ENCODE assay signal across 8 cellular contexts in genomic region chrX:30568083-30568482, GRCh38. TPM values are rescaled to one million over a fixed set of nuclear protein-coding genes. Genes with fewer than 3 reads are reported as not detected.
DNase-seq lines count a peak whose midpoint lies in the region; ATAC-seq and TF ChIP-seq lines count a peak whose summit lies in the region.
"Not testable (repeated sequence)": the region's sequence is repeated elsewhere in the genome, so short reads cannot be mapped to it uniquely, and the experiment has no call there.
"Had no signal": no experiment of that assay in that cellular context is flagged by ENCODE, and none has a peak within 500 bp of the region (broad histone marks: within the 10 kb centered on the region; RNA-seq: fewer than 3 reads in every experiment).

No MANE protein-coding gene starts in this region.

- H3K9ac ChIP-seq in MM.1S (ENCODE audit: low read length): not testable (repeated sequence)

- peaks cover 36% of the 10 kb centered on the region for H3K4me1 ChIP-seq in MM.1S (ENCODE audit: low read length)

- not testable (repeated sequence) for H3K27me3 ChIP-seq in MM.1S (replicated peaks; ENCODE audit: insufficient read depth, low read length)

- peak; percentile 47 for DNase-seq in MM.1S
- DNase-seq in T-helper 17 cell: not testable (repeated sequence)
- DNase-seq in foreskin fibroblast: peak; percentile 18 to 53

- not testable (repeated sequence) for H4K20me1 ChIP-seq in MM.1S (ENCODE audit: insufficient read depth, low read length)

- H3K79me2 ChIP-seq in MM.1S (ENCODE audit: low read length): peaks cover 90% of the 10 kb centered on the region

- not testable (repeated sequence) for H3F3A ChIP-seq in MM.1S (ENCODE audit: insufficient read depth, low read length)

- H3K4me1 Mint-ChIP-seq in T-helper 17 cell: not testable (repeated sequence)

- not testable (repeated sequence) for H3K27me3 Mint-ChIP-seq in T-helper 17 cell

- H3K27ac Mint-ChIP-seq in T-helper 17 cell: not testable (repeated sequence)

- not testable (repeated sequence) for H3K36me3 ChIP-seq in MM.1S (replicated peaks; ENCODE audit: insufficient read depth, low read length)

- not testable (repeated sequence) for H3K4me3 Mint-ChIP-seq in T-helper 17 cell

- not testable (repeated sequence) for H2AFZ ChIP-seq in MM.1S (ENCODE audit: low read length)

- H3K36me3 Mint-ChIP-seq in T-helper 17 cell (ENCODE audit: low read depth): not testable (repeated sequence)

- peak; percentile 74 for ATAC-seq in GM19452 (IDR thresholded peaks at IDR 0.05; ENCODE audit: unreplicated experiment)
- ATAC-seq in HG02588 (IDR thresholded peaks at IDR 0.05; ENCODE audit: unreplicated experiment): peak; percentile 76
- peak; percentile 81 for ATAC-seq in HG03175 (IDR thresholded peaks at IDR 0.05; ENCODE audit: unreplicated experiment)
- ATAC-seq in T-helper 17 cell: peak; percentile 37

- peak overlapping the region; percentile 34; the same call in 1 of the 2 replicates for H3K4me2 ChIP-seq in MM.1S (ENCODE audit: low read depth, low read length)

- peak overlapping the region; percentile 63; the same call in 1 of the 2 replicates for H3K27ac ChIP-seq in MM.1S (ENCODE audit: low read length)

- not testable (repeated sequence) for H3K9me3 ChIP-seq in MM.1S (replicated peaks; ENCODE audit: insufficient read depth, low read length); T-helper 17 cell (ENCODE audit: control insufficient read depth, low read length, poor library complexity, severe bottlenecking)

- H3K4me3 ChIP-seq in GM08714 (ENCODE audit: low read length): peak overlapping the region; percentile 45; the same call in 1 of the 2 replicates
- not testable (repeated sequence) for H3K4me3 ChIP-seq in MM.1S (ENCODE audit: low read length); foreskin fibroblast (ENCODE audit: low read depth in 1 of 2, low read length in 2 of 2)

- not testable (repeated sequence) for H3K9me2 ChIP-seq in MM.1S (replicated peaks; ENCODE audit: insufficient read depth, low read length)

- not testable (repeated sequence) for TF ChIP-seq CTCF in MM.1S (IDR thresholded peaks at IDR 0.05; ENCODE audit: low read length); foreskin fibroblast (IDR thresholded peaks at IDR 0.05; ENCODE audit: low read depth, low read length)

RNA-seq across cellular contexts. Expression of gene TASL, which starts 9.5 kb away (rescaled TPM):
- total RNA-seq in T-helper 17 cell: 1 to 10 TPM; 2.3 to 2.4 TPM
- total RNA-seq: endodermal cell had no signal
